Comparison of ENCODE assay signal across 21 cellular contexts in genomic region chr7:39054731-39055130, GRCh38.
"Had no signal": no experiment of that assay in that cellular context is flagged by ENCODE, and none has a peak within 500 bp of the region (broad histone marks: within the 10 kb centered on the region; RNA-seq: fewer than 3 reads in every experiment).

No MANE protein-coding gene starts in this region.

- FAIRE-seq: TTC549 had no signal

- H3K4me1 ChIP-seq: heart left ventricle, spleen, testis, vagina had no signal

- H3K36me3 ChIP-seq: heart left ventricle, spleen, vagina, WERI-Rb-1 had no signal

- H3K4me3 Mint-ChIP-seq: activated CD8-positive, alpha-beta T cell treated with anti-CD3 and anti-CD28 coated beads, Interleukin-2, amount 10 ng/mL, durations not matched to agents 7 days and 5 days; activated naive CD8-positive, alpha-beta T cell treated with anti-CD3 and anti-CD28 coated beads, Interleukin-2, amount 50 U/mL, for 24 hours; activated T-helper 1 cell treated with anti-CD3 and anti-CD28 coated beads, Interleukin-12 subunit alpha, Interleukin-12 subunit beta, Interleukin-2, Interleukin-4 antibody, amounts not matched to agents 30 ng/mL and 10 ng/mL and 1 ng/mL, durations not matched to agents 14 hours and 24 hours and 36 hours had no signal

- H3K27ac ChIP-seq: heart left ventricle, spleen, testis, vagina, WERI-Rb-1 had no signal

- H3K27me3 ChIP-seq: heart left ventricle, spleen, testis, vagina had no signal

- H3K4me3 ChIP-seq: heart left ventricle, mucosa of descending colon, spleen, testis, vagina had no signal

- H3K9me3 Mint-ChIP-seq: activated T-helper 1 cell treated with anti-CD3 and anti-CD28 coated beads, Interleukin-12 subunit alpha, Interleukin-12 subunit beta, Interleukin-2, Interleukin-4 antibody, amounts not matched to agents 30 ng/mL and 10 ng/mL and 1 ng/mL, durations not matched to agents 14 hours and 24 hours and 36 hours had no signal

- H3K27ac Mint-ChIP-seq: activated CD8-positive, alpha-beta T cell treated with anti-CD3 and anti-CD28 coated beads, Interleukin-2, amount 10 ng/mL, durations not matched to agents 7 days and 5 days; activated naive CD8-positive, alpha-beta T cell treated with anti-CD3 and anti-CD28 coated beads, Interleukin-2, amount 50 U/mL, for 24 hours; activated T-helper 1 cell treated with anti-CD3 and anti-CD28 coated beads, Interleukin-12 subunit alpha, Interleukin-12 subunit beta, Interleukin-2, Interleukin-4 antibody, amounts not matched to agents 30 ng/mL and 10 ng/mL and 1 ng/mL, durations not matched to agents 14 hours and 24 hours and 36 hours had no signal

- DNase-seq: activated CD4-positive, alpha-beta T cell treated with anti-CD3 and anti-CD28 coated beads for 1 hour; activated CD4-positive, alpha-beta T cell treated with anti-CD3 and anti-CD28 coated beads, Interleukin-2, amount 50 U/mL, for 1 hour; activated CD8-positive, alpha-beta T cell treated with anti-CD3 and anti-CD28 coated beads, Interleukin-2, amount 10 ng/mL, durations not matched to agents 7 days and 5 days; activated gamma-delta T cell; activated naive CD4-positive, alpha-beta T cell treated with anti-CD3 and anti-CD28 coated beads, Interleukin-2, amount 50 U/mL, for 16 hours; activated naive CD8-positive, alpha-beta T cell treated with anti-CD3 and anti-CD28 coated beads, Interleukin-2, amount 50 U/mL, for 24 hours; heart left ventricle; islet precursor cell; left colon; mesenchymal stem cell; mucosa of descending colon; retina; spleen; stimulated activated CD4-positive, alpha-beta T cell treated with anti-CD3 and anti-CD28 coated beads, Interleukin-4, amount 100 ng/mL, for 1 hour; stimulated activated naive CD4-positive, alpha-beta T cell; testis; trophoblast cell; WERI-Rb-1 had no signal

- H3K9me3 ChIP-seq: mucosa of descending colon, testis, vagina had no signal

- H3K4me1 Mint-ChIP-seq: activated naive CD8-positive, alpha-beta T cell treated with anti-CD3 and anti-CD28 coated beads, Interleukin-2, amount 50 U/mL, for 24 hours had no signal
